In the genomic region with DNA sequence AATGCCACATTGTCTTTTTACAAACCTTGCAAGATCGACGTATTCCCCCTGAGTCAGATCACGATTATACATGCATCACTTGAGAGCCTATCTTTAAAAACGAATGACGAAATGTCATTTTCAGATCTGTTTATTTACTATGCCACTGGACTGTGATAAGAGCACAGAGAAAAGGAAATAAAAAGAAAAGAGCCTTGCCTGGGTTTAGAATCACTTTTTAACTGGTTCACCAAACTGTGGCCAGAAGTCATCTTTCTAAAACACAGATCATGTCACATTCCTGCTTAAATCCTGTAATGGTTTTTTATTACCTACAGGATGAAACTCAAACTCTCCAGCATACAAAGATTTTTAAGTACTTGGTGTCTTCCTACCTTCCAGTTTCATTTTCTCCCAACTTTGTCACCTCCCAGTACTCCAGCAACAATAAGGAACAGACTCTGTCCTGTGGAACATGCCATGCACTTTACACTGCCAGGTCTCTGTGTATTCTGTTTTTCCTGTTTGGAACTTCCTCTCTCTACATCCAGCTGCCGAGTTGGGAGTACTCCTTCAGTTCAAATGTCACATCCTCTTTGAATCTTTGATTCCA, we compare ENCODE assay signal across 12 cellular contexts.
DNase-seq lines count a peak whose midpoint lies in the region; ATAC-seq and TF ChIP-seq lines count a peak whose summit lies in the region.
"Had no signal": no experiment of that assay in that cellular context is flagged by ENCODE, and none has a peak within 500 bp of the region (broad histone marks: within the 10 kb centered on the region; RNA-seq: fewer than 3 reads in every experiment).

No MANE protein-coding gene starts in this region.

- no peaks in the 10 kb centered on the region for H3K27me3 Mint-ChIP-seq in activated naive CD8-positive, alpha-beta T cell treated with anti-CD3 and anti-CD28 coated beads, Interleukin-2, amount 10 ng/mL, durations not matched to agents 7 days and 5 days
- H3K27me3 Mint-ChIP-seq in natural killer cell (ENCODE audit: low read depth in 2 of 2) = no peaks in the 10 kb centered on the region
- H3K27me3 Mint-ChIP-seq: activated CD4-positive, alpha-beta T cell treated with anti-CD3 and anti-CD28 coated beads, Interleukin-2, amount 10 ng/mL, durations not matched to agents 24 days and 14 days had no signal

- H3K27me3 ChIP-seq in suprapubic skin = peaks cover 43% of the 10 kb centered on the region
- no peaks in the 10 kb centered on the region for H3K27me3 ChIP-seq in Karpas-422 (ENCODE audit: low read length)

- peaks cover 38% of the 10 kb centered on the region for H3K4me1 Mint-ChIP-seq in activated naive CD8-positive, alpha-beta T cell treated with anti-CD3 and anti-CD28 coated beads, Interleukin-2, amount 10 ng/mL, durations not matched to agents 7 days and 5 days
- H3K4me1 Mint-ChIP-seq in natural killer cell = peaks cover 42 to 52% of the 10 kb centered on the region in 2 donors

- 61 to 63% methylated on average over 6 of the region's 6 CpGs for WGBS in lower leg skin, 2 donors
- WGBS in suprapubic skin = 67% methylated on average over 6 of the region's 6 CpGs

- no peak overlapping the region for H3K27ac ChIP-seq in suprapubic skin
- no peak overlapping the region for H3K27ac ChIP-seq in Karpas-422 (ENCODE audit: low read length)
- H3K27ac ChIP-seq: heart right ventricle had no signal

- TF ChIP-seq POLR2A in lower leg skin (IDR thresholded peaks at IDR 0.05) = no peak
- no peak for TF ChIP-seq POLR2A in suprapubic skin (IDR thresholded peaks at IDR 0.05)

- no peak overlapping the region for H2AFZ ChIP-seq in Karpas-422 (ENCODE audit: low read length)

- H3K9me2 ChIP-seq in Karpas-422 (replicated peaks; ENCODE audit: insufficient read depth, low read length) = no peaks in the 10 kb centered on the region

- H4K20me1 ChIP-seq in Karpas-422 (ENCODE audit: insufficient read depth, low read depth, low read length) = no peaks in the 10 kb centered on the region

- no peak overlapping the region for H3K27ac Mint-ChIP-seq in activated naive CD8-positive, alpha-beta T cell treated with anti-CD3 and anti-CD28 coated beads, Interleukin-2, amount 10 ng/mL, durations not matched to agents 7 days and 5 days
- peak overlapping the region; percentile 48 to 73 for H3K27ac Mint-ChIP-seq in natural killer cell
- H3K27ac Mint-ChIP-seq: activated CD4-positive, alpha-beta T cell treated with anti-CD3 and anti-CD28 coated beads, Interleukin-2, amount 10 ng/mL, durations not matched to agents 24 days and 14 days; mesothelial cell of epicardium had no signal

- no peaks in the 10 kb centered on the region for H3K79me2 ChIP-seq in Karpas-422 (ENCODE audit: low read length)

- no peak for ATAC-seq in activated naive CD8-positive, alpha-beta T cell treated with anti-CD3 and anti-CD28 coated beads, Interleukin-2, amount 10 ng/mL, durations not matched to agents 7 days and 5 days (ENCODE audit: low read depth)
- no peak for ATAC-seq in natural killer cell
- ATAC-seq: heart right ventricle had no signal

- in situ Hi-C loops in KBM-7 (cut with MboI; ENCODE audit: low pct_unique_long_range_greater_than_20kb, low sequenced_read_pairs) = no loop called here

- no peaks in the 10 kb centered on the region for H3K4me1 ChIP-seq in suprapubic skin
- no peaks in the 10 kb centered on the region for H3K4me1 ChIP-seq in Karpas-422 (ENCODE audit: low read length)

- H3K36me3 ChIP-seq in suprapubic skin (no peaks in the 10 kb centered on the region), Karpas-422 (ENCODE audit: insufficient read depth, low read length) (no peaks in the 10 kb centered on the region)
- H3K36me3 ChIP-seq: heart right ventricle had no signal

- H3K4me2 ChIP-seq in Karpas-422 (ENCODE audit: low read depth, low read length, poor library complexity, severe bottlenecking) = no peak overlapping the region

- no peak overlapping the region for H3K9ac ChIP-seq in Karpas-422 (ENCODE audit: low read length)

- peaks cover 30% of the 10 kb centered on the region for H3K36me3 Mint-ChIP-seq in activated naive CD8-positive, alpha-beta T cell treated with anti-CD3 and anti-CD28 coated beads, Interleukin-2, amount 10 ng/mL, durations not matched to agents 7 days and 5 days
- no peaks in the 10 kb centered on the region for H3K36me3 Mint-ChIP-seq in natural killer cell
- H3K36me3 Mint-ChIP-seq: mesothelial cell of epicardium had no signal

- H3K9me3 Mint-ChIP-seq in activated naive CD8-positive, alpha-beta T cell treated with anti-CD3 and anti-CD28 coated beads, Interleukin-2, amount 10 ng/mL, durations not matched to agents 7 days and 5 days = no peaks in the 10 kb centered on the region
- no peaks in the 10 kb centered on the region for H3K9me3 Mint-ChIP-seq in natural killer cell
- H3K9me3 Mint-ChIP-seq: activated CD4-positive, alpha-beta T cell treated with anti-CD3 and anti-CD28 coated beads, Interleukin-2, amount 10 ng/mL, durations not matched to agents 24 days and 14 days; mesothelial cell of epicardium had no signal

- peak overlapping the region; percentile 6 for H3K4me3 Mint-ChIP-seq in activated naive CD8-positive, alpha-beta T cell treated with anti-CD3 and anti-CD28 coated beads, Interleukin-2, amount 10 ng/mL, durations not matched to agents 7 days and 5 days
- H3K4me3 Mint-ChIP-seq in natural killer cell = no peak overlapping the region
- H3K4me3 Mint-ChIP-seq: activated CD4-positive, alpha-beta T cell treated with anti-CD3 and anti-CD28 coated beads, Interleukin-2, amount 10 ng/mL, durations not matched to agents 24 days and 14 days; mesothelial cell of epicardium had no signal

- H3K9me3 ChIP-seq in suprapubic skin (no peaks in the 10 kb centered on the region), Karpas-422 (ENCODE audit: low read length) (no peaks in the 10 kb centered on the region)
- H3K9me3 ChIP-seq: heart right ventricle had no signal

- intact Hi-C loops in natural killer cell (cut with micrococcal nuclease) = no loop called here
- intact Hi-C loops in lower leg skin (cut with DNase I; ENCODE audit: low total_unique reads) = no loop called here

- TF ChIP-seq EP300 in suprapubic skin (IDR thresholded peaks at IDR 0.05) = no peak

- TF ChIP-seq CTCF in natural killer cell (IDR thresholded peaks at IDR 0.05) (no peak), lower leg skin (IDR thresholded peaks at IDR 0.05) (no peak), suprapubic skin (IDR thresholded peaks at IDR 0.05) (no peak)

- peak; percentile 69 for DNase-seq in DMS79 treated with DMSO at 0.1 percent for 48 hours (lab: John Stamatoyannopoulos, UW)
- DNase-seq in KBM-7 = peak; percentile 6
- no peak for DNase-seq in activated naive CD8-positive, alpha-beta T cell treated with anti-CD3 and anti-CD28 coated beads, Interleukin-2, amount 10 ng/mL, durations not matched to agents 7 days and 5 days
- DNase-seq in natural killer cell = no peak
- DNase-seq in lower leg skin (ENCODE audit: low spot score in 2 of 2) = no peak
- no peak for DNase-seq in suprapubic skin (ENCODE audit: low spot score in 2 of 2)
- no peak for DNase-seq in Karpas-422
- DNase-seq: activated CD4-positive, alpha-beta T cell treated with anti-CD3 and anti-CD28 coated beads, Interleukin-2, amount 10 ng/mL, durations not matched to agents 24 days and 14 days; effector CD4-positive, alpha-beta T cell; heart right ventricle; Right ventricle myocardium superior had no signal

- H3K4me3 ChIP-seq in lower leg skin (ENCODE audit: low read depth, poor library complexity, severe bottlenecking) (no peak overlapping the region), suprapubic skin (no peak overlapping the region), Karpas-422 (ENCODE audit: low read length) (no peak overlapping the region)

- POLR2A ChIA-PET in activated naive CD8-positive, alpha-beta T cell treated with anti-CD3 and anti-CD28 coated beads, Interleukin-2, amount 10 ng/mL, durations not matched to agents 7 days and 5 days (lab: Charles Lee) = no interaction called here

Comparison
In these comparisons a context has a peak if more than half of its experiments do, and no peak if none do; other contexts are left out.
1. DNase-seq: peak in DMS79 treated with DMSO at 0.1 percent for 48 hours (single experiment) and KBM-7 (single experiment); none in activated naive CD8-positive, alpha-beta T cell treated with anti-CD3 and anti-CD28 coated beads, Interleukin-2, amount 10 ng/mL, durations not matched to agents 7 days and 5 days (single experiment), natural killer cell (single experiment), lower leg skin (0 of 2), suprapubic skin (0 of 2) and Karpas-422 (single experiment).